1 cellular context compared by ENCODE assay signal in genomic region chr2:232541195-232541960, GRCh38.
TF ChIP-seq lines count a peak whose summit lies in the region.

No MANE protein-coding gene starts in this region.

TF ChIP-seq in SK-N-SH treated with all-trans-retinoic acid at 6 μM for 48 hours, 23 proteins besides CTCF, POLR2A, EP300 and RAD21 (continued from another document):
- TF ChIP-seq, protein P1, sequence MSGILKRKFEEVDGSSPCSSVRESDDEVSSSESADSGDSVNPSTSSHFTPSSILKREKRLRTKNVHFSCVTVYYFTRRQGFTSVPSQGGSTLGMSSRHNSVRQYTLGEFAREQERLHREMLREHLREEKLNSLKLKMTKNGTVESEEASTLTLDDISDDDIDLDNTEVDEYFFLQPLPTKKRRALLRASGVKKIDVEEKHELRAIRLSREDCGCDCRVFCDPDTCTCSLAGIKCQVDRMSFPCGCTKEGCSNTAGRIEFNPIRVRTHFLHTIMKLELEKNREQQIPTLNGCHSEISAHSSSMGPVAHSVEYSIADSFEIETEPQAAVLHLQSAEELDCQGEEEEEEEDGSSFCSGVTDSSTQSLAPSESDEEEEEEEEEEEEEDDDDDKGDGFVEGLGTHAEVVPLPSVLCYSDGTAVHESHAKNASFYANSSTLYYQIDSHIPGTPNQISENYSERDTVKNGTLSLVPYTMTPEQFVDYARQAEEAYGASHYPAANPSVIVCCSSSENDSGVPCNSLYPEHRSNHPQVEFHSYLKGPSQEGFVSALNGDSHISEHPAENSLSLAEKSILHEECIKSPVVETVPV (CRISPR knock-in tag; IDR thresholded peaks at IDR 0.05), result no peak
- no peak for TF ChIP-seq ZFP30 (CRISPR knock-in tag; IDR thresholded peaks at IDR 0.05)
- TF ChIP-seq ZC3H10 (CRISPR knock-in tag; IDR thresholded peaks at IDR 0.05), result no peak
- no peak for TF ChIP-seq PPARA (CRISPR knock-in tag; IDR thresholded peaks at IDR 0.05; ENCODE audit: borderline replicate concordance)
- TF ChIP-seq OSR1 (CRISPR knock-in tag; IDR thresholded peaks at IDR 0.05), result no peak
- TF ChIP-seq, protein P2, sequence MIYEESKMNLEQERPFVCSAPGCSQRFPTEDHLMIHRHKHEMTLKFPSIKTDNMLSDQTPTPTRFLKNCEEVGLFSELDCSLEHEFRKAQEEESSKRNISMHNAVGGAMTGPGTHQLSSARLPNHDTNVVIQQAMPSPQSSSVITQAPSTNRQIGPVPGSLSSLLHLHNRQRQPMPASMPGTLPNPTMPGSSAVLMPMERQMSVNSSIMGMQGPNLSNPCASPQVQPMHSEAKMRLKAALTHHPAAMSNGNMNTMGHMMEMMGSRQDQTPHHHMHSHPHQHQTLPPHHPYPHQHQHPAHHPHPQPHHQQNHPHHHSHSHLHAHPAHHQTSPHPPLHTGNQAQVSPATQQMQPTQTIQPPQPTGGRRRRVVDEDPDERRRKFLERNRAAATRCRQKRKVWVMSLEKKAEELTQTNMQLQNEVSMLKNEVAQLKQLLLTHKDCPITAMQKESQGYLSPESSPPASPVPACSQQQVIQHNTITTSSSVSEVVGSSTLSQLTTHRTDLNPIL (CRISPR knock-in tag; IDR thresholded peaks at IDR 0.05; ENCODE audit: low read depth), result no peak
- TF ChIP-seq ESRRG (CRISPR knock-in tag; IDR thresholded peaks at IDR 0.05), result no peak
- no peak for TF ChIP-seq SNAI2 (CRISPR knock-in tag; IDR thresholded peaks at IDR 0.05)
- no peak for TF ChIP-seq GLIS3 (CRISPR knock-in tag; IDR thresholded peaks at IDR 0.05)
- no peak for TF ChIP-seq ZNF70 (CRISPR knock-in tag; IDR thresholded peaks at IDR 0.05)
- TF ChIP-seq, protein P3, sequence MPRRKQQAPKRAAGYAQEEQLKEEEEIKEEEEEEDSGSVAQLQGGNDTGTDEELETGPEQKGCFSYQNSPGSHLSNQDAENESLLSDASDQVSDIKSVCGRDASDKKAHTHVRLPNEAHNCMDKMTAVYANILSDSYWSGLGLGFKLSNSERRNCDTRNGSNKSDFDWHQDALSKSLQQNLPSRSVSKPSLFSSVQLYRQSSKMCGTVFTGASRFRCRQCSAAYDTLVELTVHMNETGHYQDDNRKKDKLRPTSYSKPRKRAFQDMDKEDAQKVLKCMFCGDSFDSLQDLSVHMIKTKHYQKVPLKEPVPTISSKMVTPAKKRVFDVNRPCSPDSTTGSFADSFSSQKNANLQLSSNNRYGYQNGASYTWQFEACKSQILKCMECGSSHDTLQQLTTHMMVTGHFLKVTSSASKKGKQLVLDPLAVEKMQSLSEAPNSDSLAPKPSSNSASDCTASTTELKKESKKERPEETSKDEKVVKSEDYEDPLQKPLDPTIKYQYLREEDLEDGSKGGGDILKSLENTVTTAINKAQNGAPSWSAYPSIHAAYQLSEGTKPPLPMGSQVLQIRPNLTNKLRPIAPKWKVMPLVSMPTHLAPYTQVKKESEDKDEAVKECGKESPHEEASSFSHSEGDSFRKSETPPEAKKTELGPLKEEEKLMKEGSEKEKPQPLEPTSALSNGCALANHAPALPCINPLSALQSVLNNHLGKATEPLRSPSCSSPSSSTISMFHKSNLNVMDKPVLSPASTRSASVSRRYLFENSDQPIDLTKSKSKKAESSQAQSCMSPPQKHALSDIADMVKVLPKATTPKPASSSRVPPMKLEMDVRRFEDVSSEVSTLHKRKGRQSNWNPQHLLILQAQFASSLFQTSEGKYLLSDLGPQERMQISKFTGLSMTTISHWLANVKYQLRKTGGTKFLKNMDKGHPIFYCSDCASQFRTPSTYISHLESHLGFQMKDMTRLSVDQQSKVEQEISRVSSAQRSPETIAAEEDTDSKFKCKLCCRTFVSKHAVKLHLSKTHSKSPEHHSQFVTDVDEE (CRISPR knock-in tag; IDR thresholded peaks at IDR 0.05), result no peak
- TF ChIP-seq BACH2 (CRISPR knock-in tag; IDR thresholded peaks at IDR 0.05; ENCODE audit: borderline replicate concordance), result no peak
- TF ChIP-seq RARB (CRISPR knock-in tag; IDR thresholded peaks at IDR 0.05), result no peak
